ENCODE assay signal across 23 cellular contexts in genomic region chr4:57139783-57140182, GRCh38. TPM values are rescaled to one million over a fixed set of nuclear protein-coding genes. Genes with fewer than 3 reads are reported as not detected.
"Had no signal": no experiment of that assay in that cellular context is flagged by ENCODE, and none has a peak within 500 bp of the region (broad histone marks: within the 10 kb centered on the region; RNA-seq: fewer than 3 reads in every experiment).

No MANE protein-coding gene starts in this region.

- DNase-seq: activated B cell treated with CpG ODN at 0.5 μM for 24 hours; activated CD4-positive, alpha-beta T cell treated with anti-CD3 and anti-CD28 coated beads, Interleukin-2, amount 50 U/mL, for 1 hour; activated CD8-positive, alpha-beta T cell treated with anti-CD3 and anti-CD28 coated beads for 36 hours; activated T-cell treated with anti-CD3 and anti-CD28 coated beads, Interleukin-2, amount 50 U/mL, for 4 hours; anterior cingulate cortex; brain microvascular endothelial cell; foreskin fibroblast; heart left ventricle; hypothalamus; immature natural killer cell; kidney; left colon; naive thymus-derived CD4-positive, alpha-beta T cell; pancreas; retina; small intestine; stimulated activated CD4-positive, alpha-beta T cell treated with anti-CD3 and anti-CD28 coated beads, Interleukin-4, amount 100 ng/mL, for 24 hours; upper lobe of right lung had no signal

- H3K27ac ChIP-seq: brain microvascular endothelial cell, heart left ventricle, pancreas, prostate gland, thyroid gland, upper lobe of right lung had no signal

- H3K4me1 ChIP-seq: pancreas, prostate gland, thyroid gland, upper lobe of right lung had no signal

- H3K9me3 ChIP-seq: heart left ventricle, pancreas, prostate gland, thyroid gland, upper lobe of right lung had no signal

- ATAC-seq: activated CD8-positive, alpha-beta T cell treated with anti-CD3 and anti-CD28 coated beads for 36 hours; activated T-cell treated with anti-CD3 and anti-CD28 coated beads, Interleukin-2, amount 50 U/mL, for 4 hours; heart left ventricle; left colon; naive thymus-derived CD4-positive, alpha-beta T cell; pancreas; sciatic nerve; stimulated activated effector memory CD8-positive, alpha-beta T cell treated with anti-CD3 and anti-CD28 coated beads, Interleukin-12 subunit alpha, Interleukin-12 subunit beta, amount 100 ng/mL, for 72 hours; upper lobe of right lung had no signal

- H3K27me3 ChIP-seq: brain microvascular endothelial cell, heart left ventricle, pancreas, thyroid gland, upper lobe of right lung had no signal

- H3K36me3 ChIP-seq: brain microvascular endothelial cell, heart left ventricle, pancreas, prostate gland, thyroid gland, upper lobe of right lung had no signal

- H3K4me3 ChIP-seq: heart left ventricle, pancreas, prostate gland, thyroid gland, upper lobe of right lung had no signal

RNA-seq across cellular contexts. Expression of gene IGFBP7, which starts 29.6 kb away (rescaled TPM):
- total RNA-seq: activated B cell treated with CpG ODN at 0.5 μM for 24 hours; activated CD8-positive, alpha-beta T cell treated with anti-CD3 and anti-CD28 coated beads for 36 hours; activated T-helper 2 cell treated with anti-CD3 and anti-CD28 coated beads, Interferon-gamma antibody, Interleukin-2, Interleukin-4, amounts not matched to agents 10 μg/mL and 5 μg/mL and 100 μg/mL, durations not matched to agents 14 hours and 24 hours and 36 hours had no signal
